Comparison of ENCODE assay signal across 31 cellular contexts in genomic region chr4:4875147-4875546, GRCh38. TPM values are rescaled to one million over a fixed set of nuclear protein-coding genes. Genes with fewer than 3 reads are reported as not detected.
A peak's percentile ranks its signal among the peaks of the same experiment; 100 is the strongest.
DNase-seq lines count a peak whose midpoint lies in the region; TF ChIP-seq lines count a peak whose summit lies in the region.
"Had no signal": no experiment of that assay in that cellular context is flagged by ENCODE, and none has a peak within 500 bp of the region (broad histone marks: within the 10 kb centered on the region; RNA-seq: fewer than 3 reads in every experiment).

No MANE protein-coding gene starts in this region.

- H3K9me3 ChIP-seq in MG63: no peaks in the 10 kb centered on the region
- H3K9me3 ChIP-seq: left lung, ovary, Peyer's patch had no signal

- no peaks in the 10 kb centered on the region for H3K4me1 Mint-ChIP-seq in Calu3 (ENCODE audit: low read depth, unreplicated experiment)
- H3K4me1 Mint-ChIP-seq: CD14-positive monocyte had no signal

- no TSS peak for BruUV-seq in Calu3 (replicated peaks; lab: Mats Ljungman, UMichigan)

- CTCF ChIA-PET in Calu3 (lab: Charles Lee): interaction anchor here (0.5 kb wide), 1 partner anchor 875 kb away, joined by 8 read pairs; no protein-coding TSS in a partner anchor

- no peaks in the 10 kb centered on the region for H3K27me3 ChIP-seq in MG63

- no peak overlapping the region for H3K4me3 ChIP-seq in MG63
- H3K4me3 ChIP-seq: left lung, ovary, Peyer's patch had no signal

- peaks cover 7% of the 10 kb centered on the region for H3K9me3 Mint-ChIP-seq in Calu3 (ENCODE audit: low read depth, unreplicated experiment)
- H3K9me3 Mint-ChIP-seq: activated naive CD4-positive, alpha-beta T cell treated with anti-CD3 and anti-CD28 coated beads, Interleukin-2, amount 50 U/mL, for 72 hours had no signal

- H3K36me3 ChIP-seq in MG63: no peaks in the 10 kb centered on the region
- H3K36me3 ChIP-seq: left lung, ovary, Peyer's patch had no signal

- no peaks in the 10 kb centered on the region for H3K36me3 Mint-ChIP-seq in Calu3 (ENCODE audit: insufficient read depth, unreplicated experiment)
- H3K36me3 Mint-ChIP-seq: CD14-positive monocyte had no signal

- peaks cover 21% of the 10 kb centered on the region for H3K27me3 Mint-ChIP-seq in Calu3 (ENCODE audit: unreplicated experiment)

- intact Hi-C loops in Calu3 (cut with micrococcal nuclease; ENCODE audit: unreplicated experiment): no loop called here

- no peak overlapping the region for H3K4me3 Mint-ChIP-seq in Calu3 (ENCODE audit: low read depth, unreplicated experiment)
- H3K4me3 Mint-ChIP-seq: immature natural killer cell had no signal

- TF ChIP-seq CTCF in Calu3 (IDR thresholded peaks at IDR 0.05; ENCODE audit: unreplicated experiment): no peak

- no peak overlapping the region for H3K27ac Mint-ChIP-seq in Calu3 (ENCODE audit: unreplicated experiment)
- H3K27ac Mint-ChIP-seq: activated naive CD4-positive, alpha-beta T cell treated with anti-CD3 and anti-CD28 coated beads, Interleukin-2, amount 50 U/mL, for 72 hours; CD14-positive monocyte; immature natural killer cell had no signal

- DNase-seq in DMS53 (lab: John Stamatoyannopoulos, UW) (peak; percentile 41), DMS53 treated with DMSO at 0.1 percent for 48 hours (lab: John Stamatoyannopoulos, UW; ENCODE audit: unreplicated experiment) (no peak), Calu3 (peak; percentile 5), NCI-H2227 (lab: John Stamatoyannopoulos, UW; ENCODE audit: unreplicated experiment) (peak; percentile 56), islet precursor cell (peak; percentile 53), MG63 (no peak), HuH-7 (ENCODE audit: low spot score) (no peak), SKM-1 (lab: John Stamatoyannopoulos, UW; ENCODE audit: unreplicated experiment) (no peak)
- DNase-seq: 8988T; activated CD4-positive, alpha-beta T cell treated with anti-CD3 and anti-CD28 coated beads for 48 hours; activated CD8-positive, alpha-beta memory T cell treated with anti-CD3 and anti-CD28 coated beads for 24 hours; activated T-cell treated with anti-CD3 and anti-CD28 coated beads for 4 hours; effector CD4-positive, alpha-beta T cell; hypothalamus; immature natural killer cell; Karpas-422; left lung; mesenchymal stem cell; MV-4-11; NCI-H146; NCI-H2107; NCI-H510A treated with DMSO at 0.1 percent for 48 hours; ovary; Peyer's patch; retina; SHP77 treated with DMSO at 0.1 percent for 48 hours; small intestine; stimulated activated naive CD8-positive, alpha-beta T cell treated with anti-CD3 and anti-CD28 coated beads, Interleukin-15, Interleukin-2, amounts not matched to agents 100 U/mL and 50 U/mL, for 24 hours; T-helper 9 cell had no signal

RNA-seq across cellular contexts. Expression of gene MSX1, which starts 15.7 kb away (rescaled TPM):
- total RNA-seq in Calu3 (2022): 1.6 and 2.0 TPM in 2 replicates
- 7.8 and 12.0 TPM in 2 replicates for total RNA-seq in MG63 (2014; rRNA removed; shearing (Covaris generic); ENCODE audit: low replicate concordance)
- total RNA-seq: activated naive CD4-positive, alpha-beta T cell treated with anti-CD3 and anti-CD28 coated beads, Interleukin-2, amount 50 U/mL, for 72 hours; Peyer's patch had no signal

Comparison
In these comparisons a context has a peak if more than half of its experiments do, and no peak if none do; other contexts are left out.
1. DNase-seq: peak in DMS53 (single experiment), Calu3 (single experiment), NCI-H2227 (single experiment) and islet precursor cell (single experiment); none in DMS53 treated with DMSO at 0.1 percent for 48 hours (single experiment), MG63 (single experiment), HuH-7 (single experiment) and SKM-1 (single experiment).